Comparison of ENCODE assay signal across 17 cellular contexts in genomic region chr12:26654623-26655022, GRCh38.
DNase-seq lines count a peak whose midpoint lies in the region; ATAC-seq, FAIRE-seq and TF ChIP-seq lines count a peak whose summit lies in the region.
"Had no signal": no experiment of that assay in that cellular context is flagged by ENCODE, and none has a peak within 500 bp of the region (broad histone marks: within the 10 kb centered on the region; RNA-seq: fewer than 3 reads in every experiment).

No MANE protein-coding gene starts in this region.

- TF ChIP-seq CTCF in H9 (conservative IDR thresholded peaks at IDR 0.05) (no peak), K562 (IDR thresholded peaks at IDR 0.05 in 2 of 3, conservative IDR thresholded peaks at IDR 0.05 in 1 of 3; ENCODE audit: insufficient read depth in 2 of 3, low read depth in 1 of 3, low read length in 3 of 3) (no peak)

- no peak overlapping the region for H3K27ac ChIP-seq in H9 (ENCODE audit: insufficient read length, low read depth, low read length)
- H3K27ac ChIP-seq in K562 (ENCODE audit: extremely low read depth, low read depth, low read length), result no peak overlapping the region
- H3K27ac ChIP-seq in neuronal stem cell (replicated peaks; ENCODE audit: low read length), result no peak overlapping the region
- H3K27ac ChIP-seq: BLaER1, HL-60 had no signal

- no peak overlapping the region for H2BK5ac ChIP-seq in H9 (ENCODE audit: insufficient read length, low read length)
- H2BK5ac ChIP-seq in neuronal stem cell (ENCODE audit: low read length), result no peak overlapping the region

- no peak for TF ChIP-seq RAD21 in K562 (CRISPR knock-in tag; conservative IDR thresholded peaks at IDR 0.05 in 1 of 2, IDR thresholded peaks at IDR 0.05 in 1 of 2)

- H2BK12ac ChIP-seq in H9 (ENCODE audit: insufficient read length, low read depth, low read length) (no peak overlapping the region), neuronal stem cell (ENCODE audit: low read length) (no peak overlapping the region)

- DNase-seq in H9, result no peak
- no peak for DNase-seq in K562 (ENCODE audit: extremely low read depth in 1 of 4, low spot score in 3 of 4)
- DNase-seq in left lobe of liver (ENCODE audit: low spot score), result no peak
- DNase-seq in neuronal stem cell (ENCODE audit: low spot score), result no peak
- DNase-seq in activated CD4-positive, alpha-beta T cell treated with anti-CD3 and anti-CD28 coated beads for 48 hours, result no peak
- no peak for DNase-seq in iPS-NIHi7 (ENCODE audit: extremely low spot score)
- no peak for DNase-seq in HEK293T (ENCODE audit: extremely low spot score)
- DNase-seq: 8988T, DMS153, DMS79 treated with DMSO at 0.1 percent for 48 hours, GOT3, H7 had no signal

- no peak overlapping the region for H2BK15ac ChIP-seq in H9 (ENCODE audit: low read depth, low read length)
- H2BK15ac ChIP-seq in neuronal stem cell (ENCODE audit: low read length), result no peak overlapping the region

- H3K23me2 ChIP-seq in H9 (ENCODE audit: insufficient read length, low read depth, low read length, poor library complexity, severe bottlenecking), result no peaks in the 10 kb centered on the region

- H2BK20ac ChIP-seq in H9 (ENCODE audit: low read depth, low read length, poor library complexity, severe bottlenecking), result no peak overlapping the region

- H3K9me3 ChIP-seq in H9 (ENCODE audit: control insufficient read depth, low read depth, low read length) (no peaks in the 10 kb centered on the region), K562 (replicated peaks; ENCODE audit: control insufficient read depth, insufficient read depth, low read depth, low read length) (no peaks in the 10 kb centered on the region), neuronal stem cell (replicated peaks in 1 of 2; ENCODE audit: control insufficient read depth in 2 of 2, insufficient read depth in 1 of 2, low read depth in 1 of 2, low read length in 2 of 2) (peaks cover 0 to 7% of the 10 kb centered on the region in 2 donors)
- H3K9me3 ChIP-seq: BLaER1 had no signal

- FAIRE-seq in K562 (lab: Jason Lieb, UNC), result no peak
- FAIRE-seq: GM12878 had no signal

- H3K79me2 ChIP-seq in H9 (ENCODE audit: insufficient read depth, low read length), result no peaks in the 10 kb centered on the region
- H3K79me2 ChIP-seq in K562 (ENCODE audit: control insufficient read depth, insufficient read depth, low read length), result no peaks in the 10 kb centered on the region

- no peak overlapping the region for H3K14ac ChIP-seq in H9 (ENCODE audit: insufficient read depth, low read length)
- no peak overlapping the region for H3K14ac ChIP-seq in neuronal stem cell (ENCODE audit: low read length)

- no peak overlapping the region for H2AK5ac ChIP-seq in H9 (ENCODE audit: insufficient read length, low read length)
- no peak overlapping the region for H2AK5ac ChIP-seq in neuronal stem cell (ENCODE audit: low read depth, low read length)

- H4K20me1 ChIP-seq in H9 (ENCODE audit: control insufficient read depth, insufficient read depth, insufficient read length) (no peaks in the 10 kb centered on the region), K562 (replicated peaks; ENCODE audit: control insufficient read depth, insufficient read depth, low read length) (no peaks in the 10 kb centered on the region)
- H4K20me1 ChIP-seq: BLaER1 had no signal

- no peak for TF ChIP-seq EP300 in K562 (IDR thresholded peaks at IDR 0.05; ENCODE audit: low read length)

- no peak for TF ChIP-seq POLR2A in K562 (conservative IDR thresholded peaks at IDR 0.05)

- POLR2A ChIA-PET in K562 (lab: Yijun Ruan, JAX) (interaction anchor here (0.6 kb wide), 1 partner anchor 1470 kb away, joined by 3 read pairs; no protein-coding TSS in a partner anchor), HEK293T (lab: Yijun Ruan, JAX) (no interaction called here)

- H4K8ac ChIP-seq in H9 (replicated peaks; ENCODE audit: insufficient read length, low read depth, low read length) (no peak overlapping the region), neuronal stem cell (ENCODE audit: low read depth, low read length) (no peak overlapping the region)

- no peaks in the 10 kb centered on the region for H3K27me3 Mint-ChIP-seq in H9 (ENCODE audit: low read depth)
- H3K27me3 Mint-ChIP-seq: CD4-positive, alpha-beta memory T cell had no signal

- no peak overlapping the region for H2BK120ac ChIP-seq in H9 (ENCODE audit: low read depth, low read length, poor library complexity, severe bottlenecking)
- H2BK120ac ChIP-seq in neuronal stem cell (ENCODE audit: low read depth, low read length), result no peak overlapping the region

- H3K4me1 Mint-ChIP-seq in H9, result peaks cover 4 to 6% of the 10 kb centered on the region in 2 experiments
- H3K4me1 Mint-ChIP-seq: CD14-positive monocyte had no signal

- H3K9ac ChIP-seq in H9 (ENCODE audit: extremely low read depth, insufficient read length, low read length), result no peak overlapping the region
- no peak overlapping the region for H3K9ac ChIP-seq in K562 (ENCODE audit: insufficient read depth in 1 of 2, low read depth in 2 of 2, low read length in 2 of 2)
- no peak overlapping the region for H3K9ac ChIP-seq in neuronal stem cell (ENCODE audit: low read depth, low read length, poor library complexity)
- H3K9ac ChIP-seq: BLaER1 had no signal

- H3K27me3 ChIP-seq in H9 (ENCODE audit: insufficient read depth, low read length) (no peaks in the 10 kb centered on the region), K562 (ENCODE audit: control insufficient read depth in 2 of 2, insufficient read depth in 2 of 2, low read length in 2 of 2) (no peaks in the 10 kb centered on the region), neuronal stem cell (ENCODE audit: control insufficient read depth in 3 of 3, insufficient read depth in 3 of 3, low read depth in 1 of 3, low read length in 3 of 3) (no peaks in the 10 kb centered on the region)
- H3K27me3 ChIP-seq: BLaER1 had no signal

- H3K18ac ChIP-seq in H9 (ENCODE audit: insufficient read length, low read depth, low read length) (no peak overlapping the region), neuronal stem cell (ENCODE audit: low read length) (peak overlapping the region; percentile 27)

- H4K91ac ChIP-seq in H9 (ENCODE audit: insufficient read length, low read depth, low read length) (no peak overlapping the region), neuronal stem cell (ENCODE audit: low read depth, low read length, poor library complexity) (no peak overlapping the region)

- intact Hi-C loops in K562 (cut with micrococcal nuclease), result loop anchor here (5.0 kb wide), 2 partner anchors 48 to 222 kb away; no protein-coding TSS in a partner anchor

- H3K4me1 ChIP-seq in H9 (ENCODE audit: insufficient read depth, low read length) (no peaks in the 10 kb centered on the region), K562 (replicated peaks in 1 of 2; ENCODE audit: control insufficient read depth in 2 of 2, insufficient read depth in 2 of 2, low read length in 2 of 2) (no peaks in the 10 kb centered on the region), neuronal stem cell (ENCODE audit: control insufficient read depth in 2 of 2, insufficient read depth in 1 of 2, low read depth in 1 of 2, low read length in 2 of 2) (no peaks in the 10 kb centered on the region)
- H3K4me1 ChIP-seq: BLaER1 had no signal

- no peak overlapping the region for H2AFZ ChIP-seq in H9 (ENCODE audit: low read length)
- H2AFZ ChIP-seq in K562 (ENCODE audit: low read depth, low read length), result no peak overlapping the region
- H2AFZ ChIP-seq in neuronal stem cell (ENCODE audit: low read length), result no peak overlapping the region

- H3K36me3 ChIP-seq in K562 (ENCODE audit: control insufficient read depth, insufficient read depth, low read length), result no peaks in the 10 kb centered on the region
- H3K36me3 ChIP-seq in neuronal stem cell (replicated peaks in 1 of 2; ENCODE audit: control insufficient read depth in 2 of 2, insufficient read depth in 2 of 2, low read length in 2 of 2), result no peaks in the 10 kb centered on the region

- peaks cover 30 to 44% (median 44%) of the 10 kb centered on the region in 3 experiments for H3K36me3 Mint-ChIP-seq in H9 (ENCODE audit: insufficient read depth in 1 of 3, low read depth in 3 of 3)

- in situ Hi-C loops in K562 (cut with MboI), result no loop called here

- H3K4me3 ChIP-seq in K562, result no peak overlapping the region
- H3K4me3 ChIP-seq in neuronal stem cell (ENCODE audit: low read length in 2 of 2), result no peak overlapping the region
- H3K4me3 ChIP-seq: BLaER1, GM12878 had no signal

- H3K9me1 ChIP-seq in K562 (ENCODE audit: control insufficient read depth, insufficient read depth, low read length), result no peaks in the 10 kb centered on the region

- H3K4me3 Mint-ChIP-seq in H9, result no peak overlapping the region
- H3K4me3 Mint-ChIP-seq: CD14-positive monocyte had no signal

- H3K9me3 Mint-ChIP-seq in H9, result peaks cover 12 to 14% of the 10 kb centered on the region in 2 experiments; a peak in 4 of 5 replicates

- H3K4ac ChIP-seq in H9 (ENCODE audit: low read depth, low read length) (no peak overlapping the region), neuronal stem cell (ENCODE audit: low read length) (no peak overlapping the region)

- peak overlapping the region in 2 of 3 experiments; percentile 37; a peak in 2 of 7 replicates for H3K27ac Mint-ChIP-seq in H9
- H3K27ac Mint-ChIP-seq: CD4-positive, alpha-beta memory T cell had no signal

- H3K4me2 ChIP-seq in H9 (ENCODE audit: insufficient read depth, insufficient read length, low read length), result no peak overlapping the region
- no peak overlapping the region for H3K4me2 ChIP-seq in K562 (ENCODE audit: insufficient read depth, low read length)
- H3K4me2 ChIP-seq in neuronal stem cell (ENCODE audit: insufficient read depth, low read length, poor library complexity, severe bottlenecking), result no peak overlapping the region
- H3K4me2 ChIP-seq: BLaER1 had no signal

- no peak overlapping the region for H4K5ac ChIP-seq in H9 (ENCODE audit: insufficient read length, low read depth, low read length)

- ATAC-seq in K562 (no peak), left lobe of liver (peak; percentile 59)
- ATAC-seq: GM12878 had no signal

- CTCF ChIA-PET in K562 (lab: Yijun Ruan, JAX; ENCODE audit: low intra/inter-chr PET ratio) (interaction anchor here (0.7 kb wide), 1 partner anchor 360 kb away, joined by 3 read pairs; no protein-coding TSS in a partner anchor), HEK293T (lab: Yijun Ruan, JAX) (no interaction called here)

- H3K23ac ChIP-seq in H9 (ENCODE audit: insufficient read length, low read depth, low read length), result no peak overlapping the region
- H3K23ac ChIP-seq in neuronal stem cell (ENCODE audit: low read depth, low read length, poor library complexity), result peak overlapping the region; percentile 60

- H3K56ac ChIP-seq in H9 (ENCODE audit: insufficient read length, low read depth, low read length), result no peak overlapping the region

- H3K79me1 ChIP-seq in H9 (ENCODE audit: insufficient read depth, low read depth, low read length, poor library complexity, severe bottlenecking), result no peaks in the 10 kb centered on the region
- no peaks in the 10 kb centered on the region for H3K79me1 ChIP-seq in neuronal stem cell (ENCODE audit: low read depth, low read length)

- no TSS peak for BruUV-seq in K562 (replicated peaks; lab: Mats Ljungman, UMichigan)

- H3T11ph ChIP-seq in H9 (ENCODE audit: low read length), result no peak overlapping the region

TF ChIP-seq in K562, 482 proteins besides CTCF, POLR2A, EP300 and RAD21 (continues in another document):
- TF ChIP-seq DACH1 (IDR thresholded peaks at IDR 0.05; ENCODE audit: partially characterized antibody), result peak; percentile 4
- TF ChIP-seq ZNF778 (CRISPR knock-in tag; IDR thresholded peaks at IDR 0.05), result no peak

TF ChIP-seq in HEK293T, 16 proteins besides CTCF, POLR2A, EP300 and RAD21 (continues in another document):
- TF ChIP-seq ELF4 (IDR thresholded peaks at IDR 0.05) (no peak), FOXM1 (IDR thresholded peaks at IDR 0.05; ENCODE audit: borderline replicate concordance) (no peak)
